1 cellular context compared by ENCODE assay signal in the genomic region with DNA sequence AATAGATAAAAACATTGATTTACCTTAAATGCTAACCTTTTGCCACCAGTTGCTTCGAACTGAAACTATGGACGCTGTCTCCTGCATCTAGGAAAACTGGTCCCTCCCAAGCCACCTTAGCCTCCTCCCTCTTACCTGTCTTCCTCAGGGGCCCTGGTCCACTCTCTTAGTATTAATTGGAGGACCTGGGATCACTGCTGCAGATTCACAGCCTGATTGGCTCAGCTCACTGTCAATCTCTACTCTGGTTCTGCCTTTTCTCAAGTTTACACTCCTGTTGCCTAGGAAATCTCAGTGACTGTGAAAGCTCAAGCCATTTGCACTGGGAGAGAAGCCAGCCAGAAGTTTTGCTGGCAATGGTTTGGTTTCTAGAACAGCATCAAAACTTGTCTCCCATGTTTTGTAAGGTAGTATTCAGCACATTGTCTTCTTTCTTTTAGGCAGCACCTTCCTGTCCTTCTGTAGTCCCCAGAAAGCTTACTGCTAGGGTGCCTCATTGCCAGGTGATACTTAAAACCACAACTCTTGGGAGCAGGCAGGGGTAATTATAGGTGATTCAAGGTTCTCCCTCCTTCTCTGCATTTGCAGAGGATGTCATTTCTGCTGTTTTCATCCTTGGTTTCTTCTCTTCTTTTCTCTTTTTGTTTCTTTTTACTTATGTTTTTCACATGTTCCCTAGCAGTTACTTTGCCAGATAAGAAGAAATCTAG.
TF ChIP-seq lines count a peak whose summit lies in the region.

A gene (minus strand): TSS at position 105 of the 710 bp plus-strand sequence. CDS start 17,502 bp downstream, outside the sequence.

TF ChIP-seq in HepG2, 621 proteins besides CTCF, POLR2A, EP300 and RAD21 (continued from another document):
- TF ChIP-seq, protein P1, sequence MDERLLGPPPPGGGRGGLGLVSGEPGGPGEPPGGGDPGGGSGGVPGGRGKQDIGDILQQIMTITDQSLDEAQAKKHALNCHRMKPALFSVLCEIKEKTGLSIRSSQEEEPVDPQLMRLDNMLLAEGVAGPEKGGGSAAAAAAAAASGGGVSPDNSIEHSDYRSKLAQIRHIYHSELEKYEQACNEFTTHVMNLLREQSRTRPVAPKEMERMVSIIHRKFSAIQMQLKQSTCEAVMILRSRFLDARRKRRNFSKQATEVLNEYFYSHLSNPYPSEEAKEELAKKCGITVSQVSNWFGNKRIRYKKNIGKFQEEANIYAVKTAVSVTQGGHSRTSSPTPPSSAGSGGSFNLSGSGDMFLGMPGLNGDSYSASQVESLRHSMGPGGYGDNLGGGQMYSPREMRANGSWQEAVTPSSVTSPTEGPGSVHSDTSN (CRISPR knock-in tag; IDR thresholded peaks at IDR 0.05), result 0 out of 2 replicates have a peak, but pooled peaks have one; percentile 34
- no peak for TF ChIP-seq ZFP36L2 (CRISPR knock-in tag; IDR thresholded peaks at IDR 0.05)
- TF ChIP-seq SP2 (CRISPR knock-in tag; IDR thresholded peaks at IDR 0.05), result 0 out of 2 replicates have a peak, but pooled peaks have one; percentile 36
- TF ChIP-seq, protein P2, sequence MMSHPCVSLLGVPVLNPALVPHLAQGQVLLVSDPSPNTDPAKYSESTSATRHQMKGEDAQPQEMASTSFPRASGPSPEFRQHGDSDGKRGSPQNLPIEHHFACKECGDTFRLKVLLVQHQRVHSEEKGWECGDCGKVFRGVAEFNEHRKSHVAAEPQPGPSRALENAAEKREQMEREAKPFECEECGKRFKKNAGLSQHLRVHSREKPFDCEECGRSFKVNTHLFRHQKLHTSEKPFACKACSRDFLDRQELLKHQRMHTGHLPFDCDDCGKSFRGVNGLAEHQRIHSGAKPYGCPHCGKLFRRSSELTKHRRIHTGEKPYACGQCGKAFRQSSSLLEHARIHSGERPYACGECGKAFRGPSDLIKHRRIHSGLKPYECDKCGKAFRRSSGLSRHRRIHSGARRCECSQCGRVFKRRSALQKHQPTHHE (CRISPR knock-in tag; IDR thresholded peaks at IDR 0.05; ENCODE audit: borderline replicate concordance), result no peak
